In genomic region chr6:5337573-5337972, GRCh38 we compare ENCODE assay signal across 20 cellular contexts.
DNase-seq lines count a peak whose midpoint lies in the region; TF ChIP-seq lines count a peak whose summit lies in the region.
"Had no signal": no experiment of that assay in that cellular context is flagged by ENCODE, and none has a peak within 500 bp of the region (broad histone marks: within the 10 kb centered on the region; RNA-seq: fewer than 3 reads in every experiment).

No MANE protein-coding gene starts in this region.

- H3K27me3 ChIP-seq in OCI-LY3 (ENCODE audit: low read depth, low read length) = no peaks in the 10 kb centered on the region
- H3K27me3 ChIP-seq: Peyer's patch, right lobe of liver, tibial nerve had no signal

- DNase-seq in NOMO-1 treated with DMSO at 0.1 percent for 48 hours (lab: John Stamatoyannopoulos, UW; ENCODE audit: unreplicated experiment) = peak; percentile 2
- no peak for DNase-seq in NOMO-1 (lab: John Stamatoyannopoulos, UW; ENCODE audit: unreplicated experiment in 2 of 2)
- peak; percentile 66 to 82 for DNase-seq in dermis microvascular lymphatic vessel endothelial cell (ENCODE audit: low read depth in 2 of 2)
- no peak for DNase-seq in DMS153 treated with DMSO at 0.1 percent for 48 hours (lab: John Stamatoyannopoulos, UW; ENCODE audit: unreplicated experiment)
- DNase-seq in NCI-H446 (lab: John Stamatoyannopoulos, UW) = no peak
- DNase-seq in immature natural killer cell = no peak
- DNase-seq in iPS-NIHi11 (ENCODE audit: low spot score) = no peak
- DNase-seq: 8988T; activated naive CD4-positive, alpha-beta T cell treated with anti-CD3 and anti-CD28 coated beads for 36 hours; Caco-2; H7; Peyer's patch; right lobe of liver; stimulated activated CD4-positive, alpha-beta T cell treated with anti-CD3 and anti-CD28 coated beads, Interleukin-4, amount 100 ng/mL, for 1 hour; T-cell; WERI-Rb-1 had no signal

- H3K27me3 Mint-ChIP-seq in immature natural killer cell (ENCODE audit: low read depth in 3 of 3) = no peaks in the 10 kb centered on the region
- H3K27me3 Mint-ChIP-seq: T-cell had no signal

- H3K36me3 Mint-ChIP-seq in immature natural killer cell = no peaks in the 10 kb centered on the region
- H3K36me3 Mint-ChIP-seq: T-cell had no signal

- peaks cover 82% of the 10 kb centered on the region for H3K4me1 ChIP-seq in OCI-LY3 (ENCODE audit: low read length)
- H3K4me1 ChIP-seq: Caco-2, right lobe of liver had no signal

- no peaks in the 10 kb centered on the region for H4K20me1 ChIP-seq in OCI-LY3 (ENCODE audit: insufficient read depth, low read length)

- peak overlapping the region; percentile 88 for H3K4me2 ChIP-seq in OCI-LY3 (ENCODE audit: low read length)

- no peaks in the 10 kb centered on the region for H3K9me3 ChIP-seq in OCI-LY3 (ENCODE audit: insufficient read depth, low read length)
- H3K9me3 ChIP-seq: Caco-2, Peyer's patch, right lobe of liver, tibial nerve had no signal

- H3K9me3 Mint-ChIP-seq in immature natural killer cell = no peaks in the 10 kb centered on the region
- H3K9me3 Mint-ChIP-seq: activated naive CD4-positive, alpha-beta T cell treated with anti-CD3 and anti-CD28 coated beads for 36 hours; neural crest cell; T-cell had no signal

- no peak for TF ChIP-seq CTCF in OCI-LY3 (IDR thresholded peaks at IDR 0.05; ENCODE audit: low read depth, low read length)

- H3K4me1 Mint-ChIP-seq in immature natural killer cell = peaks cover 6 to 14% of the 10 kb centered on the region in 2 donors
- H3K4me1 Mint-ChIP-seq: neural crest cell had no signal

- H3K79me2 ChIP-seq in OCI-LY3 (ENCODE audit: low read length) = peaks cover 58% of the 10 kb centered on the region

- H3K27ac Mint-ChIP-seq in immature natural killer cell = no peak overlapping the region
- H3K27ac Mint-ChIP-seq: activated naive CD4-positive, alpha-beta T cell treated with anti-CD3 and anti-CD28 coated beads for 36 hours had no signal

- H3K4me3 ChIP-seq in OCI-LY3 (ENCODE audit: low read length) = peak overlapping the region; percentile 65
- H3K4me3 ChIP-seq: lung, Peyer's patch, right lobe of liver, tibial nerve had no signal

- no peaks in the 10 kb centered on the region for H3K36me3 ChIP-seq in OCI-LY3 (replicated peaks; ENCODE audit: low read depth, low read length)
- H3K36me3 ChIP-seq: Peyer's patch, right lobe of liver, tibial nerve, WERI-Rb-1 had no signal

- H3K4me3 Mint-ChIP-seq in immature natural killer cell = no peak overlapping the region
- H3K4me3 Mint-ChIP-seq: activated naive CD4-positive, alpha-beta T cell treated with anti-CD3 and anti-CD28 coated beads for 36 hours; neural crest cell; T-cell had no signal

- H3K27ac ChIP-seq in OCI-LY3 (ENCODE audit: low read length) = peak overlapping the region; percentile 77
- H3K27ac ChIP-seq: Peyer's patch, right lobe of liver, tibial nerve, WERI-Rb-1 had no signal

- no peak overlapping the region for H2AFZ ChIP-seq in OCI-LY3 (ENCODE audit: low read depth, low read length)

- peak overlapping the region; percentile 65; the same call in 1 of the 2 replicates for H3K9ac ChIP-seq in OCI-LY3 (ENCODE audit: low read length)

Comparison
In these comparisons a context has a peak if more than half of its experiments do, and no peak if none do; other contexts are left out.
1. DNase-seq: peak in NOMO-1 treated with DMSO at 0.1 percent for 48 hours (single experiment) and dermis microvascular lymphatic vessel endothelial cell (2 of 2); none in NOMO-1 (0 of 2), DMS153 treated with DMSO at 0.1 percent for 48 hours (single experiment), NCI-H446 (0 of 2), immature natural killer cell (0 of 3) and iPS-NIHi11 (single experiment).